In the genomic region with DNA sequence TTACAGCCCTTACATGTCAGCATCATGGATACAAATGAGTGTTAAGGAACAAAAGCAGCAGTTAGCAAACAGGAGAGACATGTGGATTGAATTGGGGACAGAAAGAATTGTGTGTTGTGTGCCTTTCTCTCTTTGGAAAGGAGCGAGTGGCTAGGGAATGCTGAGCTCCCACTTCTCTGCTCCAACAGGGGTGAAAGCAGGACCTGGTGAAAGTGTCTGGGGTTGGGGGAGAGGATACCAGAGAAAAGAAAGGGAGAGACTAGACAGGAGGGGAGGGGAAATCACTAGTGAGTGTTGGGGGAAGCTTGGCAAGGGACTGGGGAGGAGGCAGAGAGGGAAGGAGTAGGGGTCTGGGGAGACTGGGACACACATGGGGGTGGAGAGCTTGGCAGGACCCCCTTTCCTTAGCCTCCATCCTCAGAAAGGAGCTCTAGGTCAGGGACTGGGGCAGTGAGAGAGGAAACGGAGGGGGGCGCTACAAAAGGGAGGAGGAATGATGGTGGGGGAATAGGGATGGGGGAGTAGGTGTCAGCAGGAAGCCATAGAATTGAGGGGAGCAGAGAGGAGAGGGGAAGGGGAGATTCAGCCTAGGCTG, we compare ENCODE assay signal across 1 cellular context.
TF ChIP-seq lines count a peak whose summit lies in the region.

No MANE protein-coding gene starts in this region.

TF ChIP-seq in GM23338, 12 proteins besides CTCF, POLR2A, EP300 and RAD21 (continued from another document):
- TF ChIP-seq, protein P1, sequence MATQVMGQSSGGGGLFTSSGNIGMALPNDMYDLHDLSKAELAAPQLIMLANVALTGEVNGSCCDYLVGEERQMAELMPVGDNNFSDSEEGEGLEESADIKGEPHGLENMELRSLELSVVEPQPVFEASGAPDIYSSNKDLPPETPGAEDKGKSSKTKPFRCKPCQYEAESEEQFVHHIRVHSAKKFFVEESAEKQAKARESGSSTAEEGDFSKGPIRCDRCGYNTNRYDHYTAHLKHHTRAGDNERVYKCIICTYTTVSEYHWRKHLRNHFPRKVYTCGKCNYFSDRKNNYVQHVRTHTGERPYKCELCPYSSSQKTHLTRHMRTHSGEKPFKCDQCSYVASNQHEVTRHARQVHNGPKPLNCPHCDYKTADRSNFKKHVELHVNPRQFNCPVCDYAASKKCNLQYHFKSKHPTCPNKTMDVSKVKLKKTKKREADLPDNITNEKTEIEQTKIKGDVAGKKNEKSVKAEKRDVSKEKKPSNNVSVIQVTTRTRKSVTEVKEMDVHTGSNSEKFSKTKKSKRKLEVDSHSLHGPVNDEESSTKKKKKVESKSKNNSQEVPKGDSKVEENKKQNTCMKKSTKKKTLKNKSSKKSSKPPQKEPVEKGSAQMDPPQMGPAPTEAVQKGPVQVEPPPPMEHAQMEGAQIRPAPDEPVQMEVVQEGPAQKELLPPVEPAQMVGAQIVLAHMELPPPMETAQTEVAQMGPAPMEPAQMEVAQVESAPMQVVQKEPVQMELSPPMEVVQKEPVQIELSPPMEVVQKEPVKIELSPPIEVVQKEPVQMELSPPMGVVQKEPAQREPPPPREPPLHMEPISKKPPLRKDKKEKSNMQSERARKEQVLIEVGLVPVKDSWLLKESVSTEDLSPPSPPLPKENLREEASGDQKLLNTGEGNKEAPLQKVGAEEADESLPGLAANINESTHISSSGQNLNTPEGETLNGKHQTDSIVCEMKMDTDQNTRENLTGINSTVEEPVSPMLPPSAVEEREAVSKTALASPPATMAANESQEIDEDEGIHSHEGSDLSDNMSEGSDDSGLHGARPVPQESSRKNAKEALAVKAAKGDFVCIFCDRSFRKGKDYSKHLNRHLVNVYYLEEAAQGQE (IDR thresholded peaks at IDR 0.05; ENCODE audit: unreplicated experiment), result no peak
- no peak for TF ChIP-seq ZNF331 (CRISPR knock-in tag; IDR thresholded peaks at IDR 0.05; ENCODE audit: low read depth)
- no peak for TF ChIP-seq ZNF462 (CRISPR knock-in tag; IDR thresholded peaks at IDR 0.05)
- TF ChIP-seq NANOG (IDR thresholded peaks at IDR 0.05; ENCODE audit: borderline replicate concordance), result no peak
- TF ChIP-seq EZH2phosphoT487 (IDR thresholded peaks at IDR 0.05; ENCODE audit: unreplicated experiment), result no peak
- no peak for TF ChIP-seq POLR2AphosphoS5 (IDR thresholded peaks at IDR 0.05; ENCODE audit: low read depth)
- TF ChIP-seq JUNB (IDR thresholded peaks at IDR 0.05; ENCODE audit: unreplicated experiment), result no peak
